Comparison of ENCODE assay signal across 3 cellular contexts in genomic region chr2:31269087-31269486, GRCh38.
TF ChIP-seq lines count a peak whose summit lies in the region.

No MANE protein-coding gene starts in this region.

TF ChIP-seq in liver, 16 proteins besides CTCF, POLR2A, EP300 and RAD21:
- TF ChIP-seq ATF3 (IDR thresholded peaks at IDR 0.05) (no peak), RXRA (IDR thresholded peaks at IDR 0.05) (peak in 1 of 2 donors; percentile 31), NR2F2 (IDR thresholded peaks at IDR 0.05) (peak; percentile 73), YY1 (IDR thresholded peaks at IDR 0.05) (no peak)

TF ChIP-seq in HepG2, 621 proteins besides CTCF, POLR2A, EP300 and RAD21 (continues in another document):
- TF ChIP-seq ZNF282 (IDR thresholded peaks at IDR 0.05; ENCODE audit: partially characterized antibody): no peak
- no peak for TF ChIP-seq ZNF713 (CRISPR knock-in tag; IDR thresholded peaks at IDR 0.05)
- no peak for TF ChIP-seq ZSCAN9 (CRISPR knock-in tag; IDR thresholded peaks at IDR 0.05; ENCODE audit: borderline replicate concordance)
- TF ChIP-seq ZBTB8A (CRISPR knock-in tag; IDR thresholded peaks at IDR 0.05; ENCODE audit: borderline replicate concordance, low read depth): no peak
- no peak for TF ChIP-seq LBX2 (CRISPR knock-in tag; IDR thresholded peaks at IDR 0.05; ENCODE audit: borderline replicate concordance)
- TF ChIP-seq, protein P1, sequence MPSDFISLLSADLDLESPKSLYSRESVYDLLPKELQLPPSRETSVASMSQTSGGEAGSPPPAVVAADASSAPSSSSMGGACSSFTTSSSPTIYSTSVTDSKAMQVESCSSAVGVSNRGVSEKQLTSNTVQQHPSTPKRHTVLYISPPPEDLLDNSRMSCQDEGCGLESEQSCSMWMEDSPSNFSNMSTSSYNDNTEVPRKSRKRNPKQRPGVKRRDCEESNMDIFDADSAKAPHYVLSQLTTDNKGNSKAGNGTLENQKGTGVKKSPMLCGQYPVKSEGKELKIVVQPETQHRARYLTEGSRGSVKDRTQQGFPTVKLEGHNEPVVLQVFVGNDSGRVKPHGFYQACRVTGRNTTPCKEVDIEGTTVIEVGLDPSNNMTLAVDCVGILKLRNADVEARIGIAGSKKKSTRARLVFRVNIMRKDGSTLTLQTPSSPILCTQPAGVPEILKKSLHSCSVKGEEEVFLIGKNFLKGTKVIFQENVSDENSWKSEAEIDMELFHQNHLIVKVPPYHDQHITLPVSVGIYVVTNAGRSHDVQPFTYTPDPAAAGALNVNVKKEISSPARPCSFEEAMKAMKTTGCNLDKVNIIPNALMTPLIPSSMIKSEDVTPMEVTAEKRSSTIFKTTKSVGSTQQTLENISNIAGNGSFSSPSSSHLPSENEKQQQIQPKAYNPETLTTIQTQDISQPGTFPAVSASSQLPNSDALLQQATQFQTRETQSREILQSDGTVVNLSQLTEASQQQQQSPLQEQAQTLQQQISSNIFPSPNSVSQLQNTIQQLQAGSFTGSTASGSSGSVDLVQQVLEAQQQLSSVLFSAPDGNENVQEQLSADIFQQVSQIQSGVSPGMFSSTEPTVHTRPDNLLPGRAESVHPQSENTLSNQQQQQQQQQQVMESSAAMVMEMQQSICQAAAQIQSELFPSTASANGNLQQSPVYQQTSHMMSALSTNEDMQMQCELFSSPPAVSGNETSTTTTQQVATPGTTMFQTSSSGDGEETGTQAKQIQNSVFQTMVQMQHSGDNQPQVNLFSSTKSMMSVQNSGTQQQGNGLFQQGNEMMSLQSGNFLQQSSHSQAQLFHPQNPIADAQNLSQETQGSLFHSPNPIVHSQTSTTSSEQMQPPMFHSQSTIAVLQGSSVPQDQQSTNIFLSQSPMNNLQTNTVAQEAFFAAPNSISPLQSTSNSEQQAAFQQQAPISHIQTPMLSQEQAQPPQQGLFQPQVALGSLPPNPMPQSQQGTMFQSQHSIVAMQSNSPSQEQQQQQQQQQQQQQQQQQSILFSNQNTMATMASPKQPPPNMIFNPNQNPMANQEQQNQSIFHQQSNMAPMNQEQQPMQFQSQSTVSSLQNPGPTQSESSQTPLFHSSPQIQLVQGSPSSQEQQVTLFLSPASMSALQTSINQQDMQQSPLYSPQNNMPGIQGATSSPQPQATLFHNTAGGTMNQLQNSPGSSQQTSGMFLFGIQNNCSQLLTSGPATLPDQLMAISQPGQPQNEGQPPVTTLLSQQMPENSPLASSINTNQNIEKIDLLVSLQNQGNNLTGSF (CRISPR knock-in tag; IDR thresholded peaks at IDR 0.05): no peak
- no peak for TF ChIP-seq HDAC2 (CRISPR knock-in tag; IDR thresholded peaks at IDR 0.05)
- TF ChIP-seq NFATC3 (CRISPR knock-in tag; IDR thresholded peaks at IDR 0.05): no peak
- TF ChIP-seq BATF2 (CRISPR knock-in tag; IDR thresholded peaks at IDR 0.05): no peak
- TF ChIP-seq MIER2 (CRISPR knock-in tag; IDR thresholded peaks at IDR 0.05): no peak
- TF ChIP-seq EEA1 (CRISPR knock-in tag; IDR thresholded peaks at IDR 0.05; ENCODE audit: borderline replicate concordance): no peak
- TF ChIP-seq, protein P2, sequence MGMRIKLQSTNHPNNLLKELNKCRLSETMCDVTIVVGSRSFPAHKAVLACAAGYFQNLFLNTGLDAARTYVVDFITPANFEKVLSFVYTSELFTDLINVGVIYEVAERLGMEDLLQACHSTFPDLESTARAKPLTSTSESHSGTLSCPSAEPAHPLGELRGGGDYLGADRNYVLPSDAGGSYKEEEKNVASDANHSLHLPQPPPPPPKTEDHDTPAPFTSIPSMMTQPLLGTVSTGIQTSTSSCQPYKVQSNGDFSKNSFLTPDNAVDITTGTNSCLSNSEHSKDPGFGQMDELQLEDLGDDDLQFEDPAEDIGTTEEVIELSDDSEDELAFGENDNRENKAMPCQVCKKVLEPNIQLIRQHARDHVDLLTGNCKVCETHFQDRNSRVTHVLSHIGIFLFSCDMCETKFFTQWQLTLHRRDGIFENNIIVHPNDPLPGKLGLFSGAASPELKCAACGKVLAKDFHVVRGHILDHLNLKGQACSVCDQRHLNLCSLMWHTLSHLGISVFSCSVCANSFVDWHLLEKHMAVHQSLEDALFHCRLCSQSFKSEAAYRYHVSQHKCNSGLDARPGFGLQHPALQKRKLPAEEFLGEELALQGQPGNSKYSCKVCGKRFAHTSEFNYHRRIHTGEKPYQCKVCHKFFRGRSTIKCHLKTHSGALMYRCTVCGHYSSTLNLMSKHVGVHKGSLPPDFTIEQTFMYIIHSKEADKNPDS (CRISPR knock-in tag; IDR thresholded peaks at IDR 0.05): no peak
- TF ChIP-seq PREB (CRISPR knock-in tag; IDR thresholded peaks at IDR 0.05): no peak
- no peak for TF ChIP-seq RCOR2 (CRISPR knock-in tag; IDR thresholded peaks at IDR 0.05)
- no peak for TF ChIP-seq KAT7 (CRISPR knock-in tag; IDR thresholded peaks at IDR 0.05; ENCODE audit: borderline replicate concordance)

TF ChIP-seq in H1, 55 proteins besides CTCF, POLR2A, EP300 and RAD21:
- no peak for TF ChIP-seq TEAD4 (IDR thresholded peaks at IDR 0.05; ENCODE audit: low read depth, low read length)
- TF ChIP-seq CBX8 (IDR thresholded peaks at IDR 0.05; ENCODE audit: borderline replicate concordance, low read depth, low read length): no peak
- no peak for TF ChIP-seq EGR1 (IDR thresholded peaks at IDR 0.05; ENCODE audit: borderline replicate concordance, low read depth, low read length)
- TF ChIP-seq, protein P3, sequence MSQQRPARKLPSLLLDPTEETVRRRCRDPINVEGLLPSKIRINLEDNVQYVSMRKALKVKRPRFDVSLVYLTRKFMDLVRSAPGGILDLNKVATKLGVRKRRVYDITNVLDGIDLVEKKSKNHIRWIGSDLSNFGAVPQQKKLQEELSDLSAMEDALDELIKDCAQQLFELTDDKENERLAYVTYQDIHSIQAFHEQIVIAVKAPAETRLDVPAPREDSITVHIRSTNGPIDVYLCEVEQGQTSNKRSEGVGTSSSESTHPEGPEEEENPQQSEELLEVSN (IDR thresholded peaks at IDR 0.05): no peak
- TF ChIP-seq HDAC6 (IDR thresholded peaks at IDR 0.05; ENCODE audit: low read depth, low read length): no peak
- no peak for TF ChIP-seq TCF12 (IDR thresholded peaks at IDR 0.05; ENCODE audit: low read depth, low read length)
- TF ChIP-seq, protein P4, sequence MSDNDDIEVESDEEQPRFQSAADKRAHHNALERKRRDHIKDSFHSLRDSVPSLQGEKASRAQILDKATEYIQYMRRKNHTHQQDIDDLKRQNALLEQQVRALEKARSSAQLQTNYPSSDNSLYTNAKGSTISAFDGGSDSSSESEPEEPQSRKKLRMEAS (IDR thresholded peaks at IDR 0.05): no peak
- TF ChIP-seq CHD2 (IDR thresholded peaks at IDR 0.05; ENCODE audit: low read length): no peak
